In the genomic region with DNA sequence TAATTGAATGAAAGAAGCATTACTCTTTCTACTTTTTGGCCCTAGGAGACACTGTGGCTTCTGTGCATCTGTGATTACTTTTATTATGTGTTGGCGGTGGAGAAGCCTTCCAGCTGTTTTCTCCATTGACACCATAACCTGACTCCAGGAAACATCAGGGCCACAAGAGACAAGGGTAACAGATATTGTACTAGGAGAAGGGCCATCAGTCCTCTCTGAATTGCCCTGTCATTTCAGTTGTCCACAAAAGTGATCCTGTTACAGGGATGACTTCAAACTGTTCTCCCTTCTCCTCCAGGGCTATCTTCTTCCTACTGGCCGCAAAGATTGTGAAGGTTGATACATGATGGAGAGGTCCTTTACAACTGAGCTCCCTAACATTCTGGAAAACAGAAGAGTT, we compare ENCODE assay signal across 21 cellular contexts. TPM values are rescaled to one million over a fixed set of nuclear protein-coding genes. Genes with fewer than 3 reads are reported as not detected.
"Had no signal": no experiment of that assay in that cellular context is flagged by ENCODE, and none has a peak within 500 bp of the region (broad histone marks: within the 10 kb centered on the region; RNA-seq: fewer than 3 reads in every experiment).

No MANE protein-coding gene starts in this region.

- H3K4me1 ChIP-seq: prostate gland, upper lobe of right lung had no signal

- H3K36me3 ChIP-seq: prostate gland, right lobe of liver, upper lobe of right lung had no signal

- H3K27ac ChIP-seq: prostate gland, right lobe of liver, upper lobe of right lung had no signal

- H3K27me3 ChIP-seq: right lobe of liver had no signal

- ATAC-seq: activated CD8-positive, alpha-beta T cell treated with anti-CD3 and anti-CD28 coated beads for 36 hours; activated naive CD4-positive, alpha-beta T cell treated with anti-CD3 and anti-CD28 coated beads, Interleukin-2, amount 50 U/mL, for 72 hours; left ventricle myocardium superior; stimulated activated naive CD8-positive, alpha-beta T cell treated with anti-CD3 and anti-CD28 coated beads, Interleukin-15, amount 100 ng/mL, for 72 hours; WTC11 had no signal

- H3K4me3 ChIP-seq: prostate gland, right lobe of liver, upper lobe of right lung had no signal

- H3K9me3 ChIP-seq: prostate gland, right lobe of liver, upper lobe of right lung had no signal

- DNase-seq: activated CD4-positive, alpha-beta T cell treated with anti-CD3 and anti-CD28 coated beads for 4 hours; activated CD8-positive, alpha-beta T cell treated with anti-CD3 and anti-CD28 coated beads for 36 hours; activated effector memory CD4-positive, alpha-beta T cell treated with anti-CD3 and anti-CD28 coated beads, Interleukin-2, amount 50 U/mL, for 16 hours; activated T-cell treated with anti-CD3 and anti-CD28 coated beads, Interleukin-2, amount 50 U/mL, for 48 hours; amniotic stem cell; cerebellar nuclear complex; effector CD8-positive, alpha-beta T cell; kidney; left ventricle myocardium superior; right lobe of liver; stimulated activated CD4-positive, alpha-beta T cell treated with anti-CD3 and anti-CD28 coated beads, Interleukin-1b, Interleukin-23, amount 100 ng/mL, for 48 hours; stimulated activated naive CD8-positive, alpha-beta T cell treated with anti-CD3 and anti-CD28 coated beads, Interleukin-15, amount 100 ng/mL, for 72 hours; T-helper 2 cell; upper lobe of right lung had no signal

RNA-seq across cellular contexts. Expression of a gene that starts 14.6 kb away (rescaled TPM):
- total RNA-seq: activated CD8-positive, alpha-beta T cell treated with anti-CD3 and anti-CD28 coated beads for 36 hours; activated naive CD4-positive, alpha-beta T cell treated with anti-CD3 and anti-CD28 coated beads, Interleukin-2, amount 50 U/mL, for 72 hours; endothelial cell of umbilical vein; kidney; left ventricle myocardium superior; omental fat pad; prostate gland; right lobe of liver; temporal lobe; WTC11 had no signal
- polyA plus RNA-seq: endothelial cell of umbilical vein, neural cell had no signal

RNA-seq across cellular contexts. Expression of a gene that starts 14.7 kb away (rescaled TPM):
- total RNA-seq: activated CD8-positive, alpha-beta T cell treated with anti-CD3 and anti-CD28 coated beads for 36 hours; activated naive CD4-positive, alpha-beta T cell treated with anti-CD3 and anti-CD28 coated beads, Interleukin-2, amount 50 U/mL, for 72 hours; endothelial cell of umbilical vein; left ventricle myocardium superior; WTC11 had no signal
- polyA plus RNA-seq: endothelial cell of umbilical vein had no signal

RNA-seq across cellular contexts. Expression of a gene that starts 32.0 kb away (rescaled TPM):
- total RNA-seq: activated CD8-positive, alpha-beta T cell treated with anti-CD3 and anti-CD28 coated beads for 36 hours; activated naive CD4-positive, alpha-beta T cell treated with anti-CD3 and anti-CD28 coated beads, Interleukin-2, amount 50 U/mL, for 72 hours; endothelial cell of umbilical vein; kidney; left ventricle myocardium superior; omental fat pad; right lobe of liver; temporal lobe; upper lobe of right lung; WTC11 had no signal
- polyA plus RNA-seq: endothelial cell of umbilical vein, neural cell had no signal

RNA-seq across cellular contexts. Expression of a gene that starts 41.8 kb away (rescaled TPM):
- total RNA-seq: activated CD8-positive, alpha-beta T cell treated with anti-CD3 and anti-CD28 coated beads for 36 hours; activated naive CD4-positive, alpha-beta T cell treated with anti-CD3 and anti-CD28 coated beads, Interleukin-2, amount 50 U/mL, for 72 hours; endothelial cell of umbilical vein; kidney; left ventricle myocardium superior; omental fat pad; prostate gland; right lobe of liver; temporal lobe; upper lobe of right lung; WTC11 had no signal
- polyA plus RNA-seq: endothelial cell of umbilical vein, neural cell had no signal

RNA-seq across cellular contexts. Expression of a gene that starts 47.5 kb away (rescaled TPM):
- total RNA-seq: activated CD8-positive, alpha-beta T cell treated with anti-CD3 and anti-CD28 coated beads for 36 hours; activated naive CD4-positive, alpha-beta T cell treated with anti-CD3 and anti-CD28 coated beads, Interleukin-2, amount 50 U/mL, for 72 hours; endothelial cell of umbilical vein; kidney; left ventricle myocardium superior; omental fat pad; prostate gland; right lobe of liver; temporal lobe; upper lobe of right lung; WTC11 had no signal
- polyA plus RNA-seq: endothelial cell of umbilical vein, neural cell had no signal
